ENCODE assay signal across 13 cellular contexts in the genomic region with DNA sequence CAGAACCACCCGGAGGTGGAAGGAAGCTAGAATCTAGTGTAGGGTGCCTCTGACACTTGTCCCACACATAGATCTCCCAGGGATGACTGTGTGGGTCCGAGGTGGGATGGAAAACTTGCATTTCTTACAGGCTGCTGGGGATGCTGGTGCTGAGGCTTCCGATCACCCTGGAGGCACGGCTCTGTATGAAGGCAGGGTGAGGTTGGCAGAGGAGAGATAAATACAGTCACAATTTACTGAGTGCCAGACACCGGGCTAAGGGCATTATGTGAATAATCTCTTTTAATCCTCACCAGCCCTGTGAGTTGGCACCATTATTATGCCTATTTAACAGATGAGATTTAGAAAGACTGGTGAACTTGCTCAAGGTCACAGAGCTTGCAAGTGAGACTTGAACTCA.
DNase-seq lines count a peak whose midpoint lies in the region; ATAC-seq and TF ChIP-seq lines count a peak whose summit lies in the region.
"Had no signal": no experiment of that assay in that cellular context is flagged by ENCODE, and none has a peak within 500 bp of the region (broad histone marks: within the 10 kb centered on the region; RNA-seq: fewer than 3 reads in every experiment).

No MANE protein-coding gene starts in this region.

- H3K4me3 Mint-ChIP-seq in GM23338, result no peak overlapping the region
- H3K4me3 Mint-ChIP-seq in WTC11, result no peak overlapping the region
- peak overlapping the region; percentile 62 for H3K4me3 Mint-ChIP-seq in stimulated activated effector memory CD8-positive, alpha-beta T cell treated with anti-CD3 and anti-CD28 coated beads, Interleukin-12 subunit alpha, Interleukin-12 subunit beta, amount 100 ng/mL, for 72 hours
- H3K4me3 Mint-ChIP-seq: activated CD8-positive, alpha-beta T cell treated with anti-CD3 and anti-CD28 coated beads, Interleukin-2, amount 10 ng/mL, durations not matched to agents 7 days and 5 days; nephron had no signal

- H3K27me3 ChIP-seq in GM23338 (ENCODE audit: insufficient read depth) (no peaks in the 10 kb centered on the region), foreskin keratinocyte (no peaks in the 10 kb centered on the region)

- H3K27ac ChIP-seq in GM23338 (ENCODE audit: low read depth) (no peak overlapping the region), foreskin keratinocyte (peak overlapping the region; percentile 49)
- H3K27ac ChIP-seq: prostate gland had no signal

- H3K4me2 ChIP-seq in GM23338, result peak overlapping the region; percentile 53; the same call in 1 of the 2 replicates

- no peaks in the 10 kb centered on the region for H3F3A ChIP-seq in GM23338 (replicated peaks; ENCODE audit: low read depth)

- CTCF ChIA-PET in WTC11 (lab: Charles Lee), result interaction anchor here (0.6 to 1.9 kb wide), 5 partner anchors 14 to 386 kb away, joined by 3 to 9 read pairs (median 3); no protein-coding TSS in a partner anchor

- H3K4me1 Mint-ChIP-seq in GM23338 (peaks cover 29% of the 10 kb centered on the region), WTC11 (peaks cover 26% of the 10 kb centered on the region)
- peaks cover 30% of the 10 kb centered on the region for H3K4me1 Mint-ChIP-seq in stimulated activated effector memory CD8-positive, alpha-beta T cell treated with anti-CD3 and anti-CD28 coated beads, Interleukin-12 subunit alpha, Interleukin-12 subunit beta, amount 100 ng/mL, for 72 hours

- H3K27ac Mint-ChIP-seq in GM23338 (0 out of 2 replicates have a peak overlapping the region, but pooled peaks have one; percentile 7), WTC11 (peak overlapping the region; percentile 59)
- H3K27ac Mint-ChIP-seq in stimulated activated effector memory CD8-positive, alpha-beta T cell treated with anti-CD3 and anti-CD28 coated beads, Interleukin-12 subunit alpha, Interleukin-12 subunit beta, amount 100 ng/mL, for 72 hours, result peak overlapping the region; percentile 93
- H3K27ac Mint-ChIP-seq: activated CD8-positive, alpha-beta T cell treated with anti-CD3 and anti-CD28 coated beads, Interleukin-2, amount 10 ng/mL, durations not matched to agents 7 days and 5 days; nephron had no signal

- 0 out of 2 replicates have a peak, but pooled peaks cover 7% of the 10 kb centered on the region for H3K9me2 ChIP-seq in GM23338 (ENCODE audit: insufficient read depth)

- ATAC-seq in GM23338, result no peak
- ATAC-seq in WTC11, result no peak; the same call in 1 of the 2 replicates
- no peak for ATAC-seq in foreskin keratinocyte
- ATAC-seq in stimulated activated effector memory CD8-positive, alpha-beta T cell treated with anti-CD3 and anti-CD28 coated beads, Interleukin-12 subunit alpha, Interleukin-12 subunit beta, amount 100 ng/mL, for 72 hours, result no peak
- ATAC-seq in GM21390 (IDR thresholded peaks at IDR 0.05; ENCODE audit: unreplicated experiment), result no peak

- H3K36me3 Mint-ChIP-seq in GM23338 (ENCODE audit: low read depth) (no peaks in the 10 kb centered on the region), WTC11 (no peaks in the 10 kb centered on the region)
- H3K36me3 Mint-ChIP-seq in stimulated activated effector memory CD8-positive, alpha-beta T cell treated with anti-CD3 and anti-CD28 coated beads, Interleukin-12 subunit alpha, Interleukin-12 subunit beta, amount 100 ng/mL, for 72 hours, result no peaks in the 10 kb centered on the region

- no peak overlapping the region for H3K4me3 ChIP-seq in GM23338
- H3K4me3 ChIP-seq: prostate gland had no signal

- H3K9me3 Mint-ChIP-seq in GM23338, result no peaks in the 10 kb centered on the region
- H3K9me3 Mint-ChIP-seq in WTC11, result no peaks in the 10 kb centered on the region
- no peaks in the 10 kb centered on the region for H3K9me3 Mint-ChIP-seq in stimulated activated effector memory CD8-positive, alpha-beta T cell treated with anti-CD3 and anti-CD28 coated beads, Interleukin-12 subunit alpha, Interleukin-12 subunit beta, amount 100 ng/mL, for 72 hours
- H3K9me3 Mint-ChIP-seq: nephron had no signal

- no peak for TF ChIP-seq CTCF in GM23338 (conservative IDR thresholded peaks at IDR 0.05; ENCODE audit: low read depth in 2 of 2)
- TF ChIP-seq CTCF in WTC11 (IDR thresholded peaks at IDR 0.05), result no peak
- peak; percentile 18 for TF ChIP-seq CTCF in foreskin keratinocyte (conservative IDR thresholded peaks at IDR 0.05)

- H3K36me3 ChIP-seq in GM23338 (ENCODE audit: insufficient read depth), result no peaks in the 10 kb centered on the region
- H3K36me3 ChIP-seq: prostate gland had no signal

- H3K27me3 Mint-ChIP-seq in GM23338 (ENCODE audit: insufficient read depth, low read depth, poor library complexity), result peaks cover 2% of the 10 kb centered on the region
- H3K27me3 Mint-ChIP-seq in WTC11 (ENCODE audit: low read depth), result no peaks in the 10 kb centered on the region

- H3K79me2 ChIP-seq in GM23338 (replicated peaks; ENCODE audit: insufficient read depth), result no peaks in the 10 kb centered on the region

- H4K20me1 ChIP-seq in GM23338 (replicated peaks; ENCODE audit: insufficient read depth), result no peaks in the 10 kb centered on the region

- POLR2A ChIA-PET in WTC11 (lab: Charles Lee), result no interaction called here

- H2AFZ ChIP-seq in GM23338, result peak overlapping the region; percentile 92; the same call in 1 of the 2 replicates

- H3K4me1 ChIP-seq in GM23338 (ENCODE audit: insufficient read depth), result peaks cover 15% of the 10 kb centered on the region
- H3K4me1 ChIP-seq in foreskin keratinocyte, result peaks cover 16% of the 10 kb centered on the region
- H3K4me1 ChIP-seq: prostate gland had no signal

- DNase-seq in GM23338 (ENCODE audit: low spot score) (no peak), WTC11 (ENCODE audit: low spot score) (no peak), foreskin keratinocyte (no peak), NCI-H82 (lab: John Stamatoyannopoulos, UW) (no peak), HPDE6-E6E7 (ENCODE audit: extremely low spot score) (no peak), NCI-H1436 (lab: John Stamatoyannopoulos, UW) (no peak)
- DNase-seq in stimulated activated effector memory CD8-positive, alpha-beta T cell treated with anti-CD3 and anti-CD28 coated beads, Interleukin-12 subunit alpha, Interleukin-12 subunit beta, amount 100 ng/mL, for 72 hours (ENCODE audit: low spot score in 2 of 2), result no peak
- DNase-seq: activated CD8-positive, alpha-beta T cell treated with anti-CD3 and anti-CD28 coated beads, Interleukin-2, amount 10 ng/mL, durations not matched to agents 7 days and 5 days; GDM1; NCI-H187 treated with DMSO at 0.1 percent for 48 hours had no signal

TF ChIP-seq in GM23338, 12 proteins besides CTCF, POLR2A, EP300 and RAD21 (continues in another document):
- TF ChIP-seq STAT1 (IDR thresholded peaks at IDR 0.05; ENCODE audit: unreplicated experiment), result no peak
- no peak for TF ChIP-seq ETS1 (IDR thresholded peaks at IDR 0.05)

TF ChIP-seq in WTC11, 78 proteins besides CTCF, POLR2A, EP300 and RAD21 (continues in another document):
- TF ChIP-seq SP1 (CRISPR knock-in tag; conservative IDR thresholded peaks at IDR 0.05) (no peak), ZNF671 (CRISPR knock-in tag; IDR thresholded peaks at IDR 0.05) (no peak), ERG (CRISPR knock-in tag; IDR thresholded peaks at IDR 0.05) (no peak), TP53 (CRISPR knock-in tag; IDR thresholded peaks at IDR 0.05) (no peak)
- TF ChIP-seq, protein P1, sequence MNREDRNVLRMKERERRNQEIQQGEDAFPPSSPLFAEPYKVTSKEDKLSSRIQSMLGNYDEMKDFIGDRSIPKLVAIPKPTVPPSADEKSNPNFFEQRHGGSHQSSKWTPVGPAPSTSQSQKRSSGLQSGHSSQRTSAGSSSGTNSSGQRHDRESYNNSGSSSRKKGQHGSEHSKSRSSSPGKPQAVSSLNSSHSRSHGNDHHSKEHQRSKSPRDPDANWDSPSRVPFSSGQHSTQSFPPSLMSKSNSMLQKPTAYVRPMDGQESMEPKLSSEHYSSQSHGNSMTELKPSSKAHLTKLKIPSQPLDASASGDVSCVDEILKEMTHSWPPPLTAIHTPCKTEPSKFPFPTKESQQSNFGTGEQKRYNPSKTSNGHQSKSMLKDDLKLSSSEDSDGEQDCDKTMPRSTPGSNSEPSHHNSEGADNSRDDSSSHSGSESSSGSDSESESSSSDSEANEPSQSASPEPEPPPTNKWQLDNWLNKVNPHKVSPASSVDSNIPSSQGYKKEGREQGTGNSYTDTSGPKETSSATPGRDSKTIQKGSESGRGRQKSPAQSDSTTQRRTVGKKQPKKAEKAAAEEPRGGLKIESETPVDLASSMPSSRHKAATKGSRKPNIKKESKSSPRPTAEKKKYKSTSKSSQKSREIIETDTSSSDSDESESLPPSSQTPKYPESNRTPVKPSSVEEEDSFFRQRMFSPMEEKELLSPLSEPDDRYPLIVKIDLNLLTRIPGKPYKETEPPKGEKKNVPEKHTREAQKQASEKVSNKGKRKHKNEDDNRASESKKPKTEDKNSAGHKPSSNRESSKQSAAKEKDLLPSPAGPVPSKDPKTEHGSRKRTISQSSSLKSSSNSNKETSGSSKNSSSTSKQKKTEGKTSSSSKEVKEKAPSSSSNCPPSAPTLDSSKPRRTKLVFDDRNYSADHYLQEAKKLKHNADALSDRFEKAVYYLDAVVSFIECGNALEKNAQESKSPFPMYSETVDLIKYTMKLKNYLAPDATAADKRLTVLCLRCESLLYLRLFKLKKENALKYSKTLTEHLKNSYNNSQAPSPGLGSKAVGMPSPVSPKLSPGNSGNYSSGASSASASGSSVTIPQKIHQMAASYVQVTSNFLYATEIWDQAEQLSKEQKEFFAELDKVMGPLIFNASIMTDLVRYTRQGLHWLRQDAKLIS (CRISPR knock-in tag; IDR thresholded peaks at IDR 0.05; ENCODE audit: borderline replicate concordance), result no peak
- TF ChIP-seq, protein P2, sequence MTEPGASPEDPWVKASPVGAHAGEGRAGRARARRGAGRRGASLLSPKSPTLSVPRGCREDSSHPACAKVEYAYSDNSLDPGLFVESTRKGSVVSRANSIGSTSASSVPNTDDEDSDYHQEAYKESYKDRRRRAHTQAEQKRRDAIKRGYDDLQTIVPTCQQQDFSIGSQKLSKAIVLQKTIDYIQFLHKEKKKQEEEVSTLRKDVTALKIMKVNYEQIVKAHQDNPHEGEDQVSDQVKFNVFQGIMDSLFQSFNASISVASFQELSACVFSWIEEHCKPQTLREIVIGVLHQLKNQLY (CRISPR knock-in tag; IDR thresholded peaks at IDR 0.05), result no peak

Comparison
In these comparisons a context has a peak if more than half of its experiments do, and no peak if none do; other contexts are left out.
1. H3K27ac Mint-ChIP-seq: peak in every context shown above with its lines; median percentile 93 in stimulated activated effector memory CD8-positive, alpha-beta T cell treated with anti-CD3 and anti-CD28 coated beads, Interleukin-12 subunit alpha, Interleukin-12 subunit beta, amount 100 ng/mL, for 72 hours; 59 in WTC11; 7 in GM23338.